Comparison of ENCODE assay signal across 8 cellular contexts in genomic region chr7:11335951-11336350, GRCh38.
"Had no signal": no experiment of that assay in that cellular context is flagged by ENCODE, and none has a peak within 500 bp of the region (broad histone marks: within the 10 kb centered on the region; RNA-seq: fewer than 3 reads in every experiment).

No MANE protein-coding gene starts in this region.

- H3K27ac Mint-ChIP-seq: IgD-negative memory B cell had no signal

- H3K4me1 Mint-ChIP-seq: IgD-negative memory B cell had no signal

- H3K9ac ChIP-seq: GM23248 had no signal

- H3K36me3 Mint-ChIP-seq: IgD-negative memory B cell had no signal

- DNase-seq: GM23248, GOT3, H7, HCEC 1CT, KBM-7 had no signal

- ATAC-seq: HepG2 had no signal

- H3K27ac ChIP-seq: GM23248, HL-60 had no signal

- H3K4me3 Mint-ChIP-seq: IgD-negative memory B cell had no signal

- H3K4me3 ChIP-seq: GM23248 had no signal

- H3K27me3 Mint-ChIP-seq: IgD-negative memory B cell had no signal

- H2AFZ ChIP-seq: GM23248 had no signal
